Comparison of ENCODE assay signal across 8 cellular contexts in the genomic region with DNA sequence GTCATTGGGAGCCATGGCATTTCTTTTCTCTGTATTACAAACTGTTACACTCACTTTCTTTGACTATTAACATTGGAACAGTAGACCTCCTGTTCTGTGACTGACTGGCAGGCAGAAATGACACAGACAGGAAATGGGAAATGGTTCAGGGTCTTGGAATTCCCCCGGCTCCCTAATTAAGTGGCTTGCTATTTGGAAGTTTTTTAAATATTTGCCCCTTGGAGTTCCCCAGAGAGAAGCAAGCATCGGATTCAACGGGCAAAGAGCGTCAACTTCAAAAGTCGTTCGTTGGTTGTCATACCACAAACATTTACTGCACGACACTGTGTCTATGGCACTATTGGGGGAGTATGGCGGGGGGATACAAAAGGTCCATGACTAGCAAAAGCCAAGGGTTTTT.
DNase-seq lines count a peak whose midpoint lies in the region; ATAC-seq and TF ChIP-seq lines count a peak whose summit lies in the region.

No MANE protein-coding gene starts in this region.

- peak overlapping the region; percentile 87 for H3K4me3 ChIP-seq in GM12865 (ENCODE audit: low read depth, low read length)
- H3K4me3 ChIP-seq in muscle layer of colon (ENCODE audit: low read depth in 1 of 2, low read length in 2 of 2), result peak overlapping the region; percentile 10 to 91

- H3K27me3 ChIP-seq in muscle layer of colon (ENCODE audit: control insufficient read depth in 1 of 2, insufficient read depth in 2 of 2, low read length in 2 of 2), result no peaks in the 10 kb centered on the region

- H3K4me1 ChIP-seq in muscle layer of colon (ENCODE audit: insufficient read depth, low read length), result peaks cover 28% of the 10 kb centered on the region

- peak overlapping the region; percentile 91 for H3K27ac ChIP-seq in muscle layer of colon (ENCODE audit: low read depth, low read length)

- ATAC-seq in HG03025 (IDR thresholded peaks at IDR 0.05; ENCODE audit: low FRiP score, unreplicated experiment), result no peak

- TF ChIP-seq CTCF in GM12865 (IDR thresholded peaks at IDR 0.05; ENCODE audit: insufficient read depth, low read depth, low read length, missing control alignments), result no peak

- no peaks in the 10 kb centered on the region for H3K36me3 ChIP-seq in muscle layer of colon (ENCODE audit: insufficient read depth, low read length)

- peak overlapping the region; percentile 77 for H3K9ac ChIP-seq in muscle layer of colon (ENCODE audit: low read length)

- DNase-seq in GM12865 (ENCODE audit: low read depth), result peak; percentile 57
- peak; percentile 90 for DNase-seq in NCI-H526 treated with DMSO at 0.1 percent for 48 hours (lab: John Stamatoyannopoulos, UW)
- peak; percentile 71 for DNase-seq in cerebellar cortex (ENCODE audit: low spot score)
- DNase-seq in NCI-H2196 (lab: John Stamatoyannopoulos, UW; ENCODE audit: unreplicated experiment), result no peak
- DNase-seq in GM19238 (ENCODE audit: insufficient read length, low spot score), result no peak
- no peak for DNase-seq in SHP77 (lab: John Stamatoyannopoulos, UW)

- H3K9me3 ChIP-seq in muscle layer of colon (ENCODE audit: low read length), result no peaks in the 10 kb centered on the region

Comparison
In these comparisons a context has a peak if more than half of its experiments do, and no peak if none do; other contexts are left out.
1. DNase-seq: peak in GM12865 (single experiment), NCI-H526 treated with DMSO at 0.1 percent for 48 hours (single experiment) and cerebellar cortex (single experiment); none in NCI-H2196 (single experiment), GM19238 (single experiment) and SHP77 (0 of 2).